Comparison of ENCODE assay signal across 9 cellular contexts in the genomic region with DNA sequence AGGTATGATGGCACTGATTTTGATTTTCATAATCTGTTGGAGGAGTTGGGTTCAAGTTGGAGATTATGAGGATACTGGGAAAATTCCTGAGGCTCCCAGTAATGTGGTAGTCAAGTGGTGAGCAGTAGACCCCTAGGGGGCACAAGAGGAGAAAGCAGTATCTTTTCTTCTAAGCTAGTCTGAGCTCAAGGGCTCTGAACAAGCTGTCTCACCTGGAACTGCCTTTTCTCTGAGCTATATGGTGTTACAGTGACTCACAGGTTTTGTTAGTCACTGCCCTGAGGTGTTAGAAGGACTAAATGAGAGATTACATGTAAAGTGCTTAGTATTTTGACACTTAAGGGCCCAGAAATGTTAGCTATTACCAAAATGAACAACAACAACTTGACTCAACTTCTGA. TPM values are rescaled to one million over a fixed set of nuclear protein-coding genes. Genes with fewer than 3 reads are reported as not detected.
DNase-seq lines count a peak whose midpoint lies in the region; ATAC-seq and TF ChIP-seq lines count a peak whose summit lies in the region.
"Had no signal": no experiment of that assay in that cellular context is flagged by ENCODE, and none has a peak within 500 bp of the region (broad histone marks: within the 10 kb centered on the region; RNA-seq: fewer than 3 reads in every experiment).

No MANE protein-coding gene starts in this region.

- H3K4me1 Mint-ChIP-seq in endothelial cell (ENCODE audit: unreplicated experiment) = peaks cover 27% of the 10 kb centered on the region

- peak; percentile 11 for DNase-seq in activated gamma-delta T cell treated with anti-CD3 and anti-CD28 coated beads, Interleukin-2, amount 50 U/mL, for 16 hours (ENCODE audit: low read depth)
- DNase-seq in activated gamma-delta T cell (lab: John Stamatoyannopoulos, UW) = no peak
- peak; percentile 49 for DNase-seq in LoVo (ENCODE audit: low spot score)
- DNase-seq in endothelial cell (ENCODE audit: low spot score) = no peak
- peak; percentile 98 for DNase-seq in renal cortical epithelial cell (ENCODE audit: low read depth)
- no peak for DNase-seq in NOMO-1 treated with DMSO at 0.1 percent for 48 hours (lab: John Stamatoyannopoulos, UW; ENCODE audit: unreplicated experiment)
- no peak for DNase-seq in midbrain (lab: John Stamatoyannopoulos, UW)

- no peak overlapping the region for H3K4me3 Mint-ChIP-seq in endothelial cell (ENCODE audit: unreplicated experiment)

- H3K27me3 Mint-ChIP-seq in endothelial cell (ENCODE audit: unreplicated experiment) = peaks cover 4% of the 10 kb centered on the region

- no peak overlapping the region for H3K27ac Mint-ChIP-seq in endothelial cell (ENCODE audit: unreplicated experiment)

- peak; percentile 20 for TF ChIP-seq CTCF in endothelial cell (IDR thresholded peaks at IDR 0.05; ENCODE audit: unreplicated experiment)

- H3K9me3 Mint-ChIP-seq in endothelial cell (ENCODE audit: unreplicated experiment) = no peaks in the 10 kb centered on the region

- peaks cover 17% of the 10 kb centered on the region for H3K36me3 Mint-ChIP-seq in endothelial cell (ENCODE audit: low read depth, unreplicated experiment)

- no peak for ATAC-seq in HG03521 (IDR thresholded peaks at IDR 0.05; ENCODE audit: unreplicated experiment)

RNA-seq across cellular contexts. Expression of gene CD302, which starts 42.2 kb away (rescaled TPM):
- 5.2 TPM for total RNA-seq in endothelial cell (ENCODE audit: unreplicated experiment)
- total RNA-seq in renal cortical epithelial cell = 0.69 and 3.8 TPM in 2 replicates
- total RNA-seq: G401 had no signal

RNA-seq across cellular contexts. Expression of gene MARCHF7, which starts 43.5 kb away (rescaled TPM):
- total RNA-seq in endothelial cell (ENCODE audit: unreplicated experiment) (101 TPM), renal cortical epithelial cell (148 and 155 TPM in 2 replicates)

Comparison
In these comparisons a context has a peak if more than half of its experiments do, and no peak if none do; other contexts are left out.
1. DNase-seq: peak in activated gamma-delta T cell treated with anti-CD3 and anti-CD28 coated beads, Interleukin-2, amount 50 U/mL, for 16 hours (single experiment), LoVo (single experiment) and renal cortical epithelial cell (single experiment); none in activated gamma-delta T cell (single experiment), endothelial cell (single experiment), NOMO-1 treated with DMSO at 0.1 percent for 48 hours (single experiment) and midbrain (single experiment).